9 cellular contexts compared by ENCODE assay signal in genomic region chr4:15182600-15183222, GRCh38.
DNase-seq lines count a peak whose midpoint lies in the region; ATAC-seq and TF ChIP-seq lines count a peak whose summit lies in the region.
"Had no signal": no experiment of that assay in that cellular context is flagged by ENCODE, and none has a peak within 500 bp of the region (broad histone marks: within the 10 kb centered on the region; RNA-seq: fewer than 3 reads in every experiment).

No MANE protein-coding gene starts in this region.

- no peaks in the 10 kb centered on the region for H3K9me3 Mint-ChIP-seq in activated CD4-positive, alpha-beta memory T cell treated with anti-CD3 and anti-CD28 coated beads for 36 hours
- no peaks in the 10 kb centered on the region for H3K9me3 Mint-ChIP-seq in activated CD4-positive, alpha-beta memory T cell treated with anti-CD3 and anti-CD28 coated beads, Interleukin-2, amount 10 ng/mL, durations not matched to agents 7 days and 5 days
- H3K9me3 Mint-ChIP-seq in activated naive CD8-positive, alpha-beta T cell treated with anti-CD3 and anti-CD28 coated beads for 36 hours, result peaks cover 3% of the 10 kb centered on the region

- POLR2A ChIA-PET in activated CD4-positive, alpha-beta memory T cell treated with anti-CD3 and anti-CD28 coated beads for 36 hours (lab: Charles Lee), result interaction anchor here (1.1 kb wide), 1 partner anchor 179 kb away, joined by 5 read pairs; no protein-coding TSS in a partner anchor
- POLR2A ChIA-PET in activated CD4-positive, alpha-beta memory T cell treated with anti-CD3 and anti-CD28 coated beads, Interleukin-2, amount 10 ng/mL, durations not matched to agents 7 days and 5 days (lab: Charles Lee), result no interaction called here
- POLR2A ChIA-PET in GM10248 (lab: Yijun Ruan, JAX), result no interaction called here

- H3K4me3 Mint-ChIP-seq in activated CD4-positive, alpha-beta memory T cell treated with anti-CD3 and anti-CD28 coated beads for 36 hours, result peak overlapping the region; percentile 35
- no peak overlapping the region for H3K4me3 Mint-ChIP-seq in activated CD4-positive, alpha-beta memory T cell treated with anti-CD3 and anti-CD28 coated beads, Interleukin-2, amount 10 ng/mL, durations not matched to agents 7 days and 5 days
- H3K4me3 Mint-ChIP-seq in activated naive CD8-positive, alpha-beta T cell treated with anti-CD3 and anti-CD28 coated beads for 36 hours, result peak overlapping the region; percentile 16

- peaks cover 24% of the 10 kb centered on the region for H3K4me1 Mint-ChIP-seq in activated CD4-positive, alpha-beta memory T cell treated with anti-CD3 and anti-CD28 coated beads for 36 hours (ENCODE audit: low read depth)
- H3K4me1 Mint-ChIP-seq in activated CD4-positive, alpha-beta memory T cell treated with anti-CD3 and anti-CD28 coated beads, Interleukin-2, amount 10 ng/mL, durations not matched to agents 7 days and 5 days, result peaks cover 13% of the 10 kb centered on the region
- H3K4me1 Mint-ChIP-seq in activated naive CD8-positive, alpha-beta T cell treated with anti-CD3 and anti-CD28 coated beads for 36 hours, result peaks cover 18% of the 10 kb centered on the region

- H3K36me3 Mint-ChIP-seq in activated CD4-positive, alpha-beta memory T cell treated with anti-CD3 and anti-CD28 coated beads for 36 hours, result no peaks in the 10 kb centered on the region
- no peaks in the 10 kb centered on the region for H3K36me3 Mint-ChIP-seq in activated CD4-positive, alpha-beta memory T cell treated with anti-CD3 and anti-CD28 coated beads, Interleukin-2, amount 10 ng/mL, durations not matched to agents 7 days and 5 days (ENCODE audit: low read depth)
- H3K36me3 Mint-ChIP-seq in activated naive CD8-positive, alpha-beta T cell treated with anti-CD3 and anti-CD28 coated beads for 36 hours, result no peaks in the 10 kb centered on the region

- ATAC-seq in HG03159 (IDR thresholded peaks at IDR 0.05; ENCODE audit: unreplicated experiment) (peak; percentile 60), HG02852 (IDR thresholded peaks at IDR 0.05; ENCODE audit: unreplicated experiment) (no peak)

- DNase-seq in activated CD4-positive, alpha-beta memory T cell treated with anti-CD3 and anti-CD28 coated beads for 36 hours, result peak; percentile 44
- no peak for DNase-seq in activated CD4-positive, alpha-beta memory T cell treated with anti-CD3 and anti-CD28 coated beads, Interleukin-2, amount 10 ng/mL, durations not matched to agents 7 days and 5 days
- DNase-seq in activated naive CD8-positive, alpha-beta T cell treated with anti-CD3 and anti-CD28 coated beads for 36 hours, result peak; percentile 17
- peak; percentile 12 to 15 for DNase-seq in stimulated activated CD4-positive, alpha-beta T cell treated with anti-CD3 and anti-CD28 coated beads, Interleukin-4, amount 100 ng/mL, for 4 hours
- DNase-seq in GM10248 (ENCODE audit: extremely low spot score) (no peak), NCI-H774 (lab: John Stamatoyannopoulos, UW) (no peak)
- DNase-seq: NCI-H82 had no signal

- intact Hi-C loops in activated CD4-positive, alpha-beta memory T cell treated with anti-CD3 and anti-CD28 coated beads for 36 hours (cut with micrococcal nuclease), result loop anchor here (2.0 to 10.0 kb wide), 5 partner anchors 50 to 682 kb away; partner anchors contain the start of gene CPEB2

- H3K27me3 Mint-ChIP-seq in activated CD4-positive, alpha-beta memory T cell treated with anti-CD3 and anti-CD28 coated beads for 36 hours, result no peaks in the 10 kb centered on the region
- no peaks in the 10 kb centered on the region for H3K27me3 Mint-ChIP-seq in activated CD4-positive, alpha-beta memory T cell treated with anti-CD3 and anti-CD28 coated beads, Interleukin-2, amount 10 ng/mL, durations not matched to agents 7 days and 5 days
- H3K27me3 Mint-ChIP-seq in activated naive CD8-positive, alpha-beta T cell treated with anti-CD3 and anti-CD28 coated beads for 36 hours, result no peaks in the 10 kb centered on the region

- peak overlapping the region; percentile 64 for H3K27ac Mint-ChIP-seq in activated CD4-positive, alpha-beta memory T cell treated with anti-CD3 and anti-CD28 coated beads for 36 hours
- no peak overlapping the region for H3K27ac Mint-ChIP-seq in activated CD4-positive, alpha-beta memory T cell treated with anti-CD3 and anti-CD28 coated beads, Interleukin-2, amount 10 ng/mL, durations not matched to agents 7 days and 5 days
- peak overlapping the region; percentile 28 for H3K27ac Mint-ChIP-seq in activated naive CD8-positive, alpha-beta T cell treated with anti-CD3 and anti-CD28 coated beads for 36 hours

- CTCF ChIA-PET in activated CD4-positive, alpha-beta memory T cell treated with anti-CD3 and anti-CD28 coated beads for 36 hours (lab: Charles Lee), result interaction anchor here (1.1 kb wide), 1 partner anchor 179 kb away, joined by 3 read pairs; no protein-coding TSS in a partner anchor
- CTCF ChIA-PET in activated CD4-positive, alpha-beta memory T cell treated with anti-CD3 and anti-CD28 coated beads, Interleukin-2, amount 10 ng/mL, durations not matched to agents 7 days and 5 days (lab: Charles Lee), result interaction anchor here (1.1 kb wide), 1 partner anchor 214 kb away, joined by 3 read pairs; no protein-coding TSS in a partner anchor
- CTCF ChIA-PET in GM10248 (lab: Yijun Ruan, JAX), result interaction anchor here (3.6 kb wide), 1 partner anchor 14 kb away, joined by 20 read pairs; no protein-coding TSS in a partner anchor

- no peak for TF ChIP-seq CTCF in GM10248 (IDR thresholded peaks at IDR 0.05; ENCODE audit: control extremely low read depth, extremely low read depth, low read depth, missing control alignments)

Comparison
In these comparisons a context has a peak if more than half of its experiments do, and no peak if none do; other contexts are left out.
1. DNase-seq: peak in activated CD4-positive, alpha-beta memory T cell treated with anti-CD3 and anti-CD28 coated beads for 36 hours (single experiment), activated naive CD8-positive, alpha-beta T cell treated with anti-CD3 and anti-CD28 coated beads for 36 hours (single experiment) and stimulated activated CD4-positive, alpha-beta T cell treated with anti-CD3 and anti-CD28 coated beads, Interleukin-4, amount 100 ng/mL, for 4 hours (2 of 2); none in activated CD4-positive, alpha-beta memory T cell treated with anti-CD3 and anti-CD28 coated beads, Interleukin-2, amount 10 ng/mL, durations not matched to agents 7 days and 5 days (single experiment), GM10248 (single experiment) and NCI-H774 (single experiment).